8 cellular contexts compared by ENCODE assay signal in genomic region chr9:2157277-2158105, GRCh38.
DNase-seq lines count a peak whose midpoint lies in the region; ATAC-seq, FAIRE-seq and TF ChIP-seq lines count a peak whose summit lies in the region.

No MANE protein-coding gene starts in this region.

- no peak for TF ChIP-seq CTCF in neural crest cell (conservative IDR thresholded peaks at IDR 0.05)

- H3K27ac ChIP-seq in temporal lobe (ENCODE audit: low read depth, low read length) = peak overlapping the region; percentile 31

- FAIRE-seq in GM12892 (lab: Jason Lieb, UNC) = peak; percentile 97

- H3K4me3 Mint-ChIP-seq in neural crest cell = peak overlapping the region; percentile 88

- H3K27ac Mint-ChIP-seq in neural crest cell (ENCODE audit: unreplicated experiment) = peak overlapping the region; percentile 95

- H3K9me3 Mint-ChIP-seq in neural crest cell = no peaks in the 10 kb centered on the region

- peak; percentile 37 for ATAC-seq in HG02678 (IDR thresholded peaks at IDR 0.05; ENCODE audit: unreplicated experiment)

- no peaks in the 10 kb centered on the region for H3K36me3 Mint-ChIP-seq in neural crest cell (ENCODE audit: low read depth)

- peak; percentile 13 for DNase-seq in GM12892 (ENCODE audit: insufficient read length)
- DNase-seq in NCI-H2227 (lab: John Stamatoyannopoulos, UW; ENCODE audit: unreplicated experiment) = peak; percentile 32
- peak; percentile 73 for DNase-seq in activated CD8-positive, alpha-beta memory T cell treated with anti-CD3 and anti-CD28 coated beads, Interleukin-2, amount 50 U/mL, for 48 hours
- DNase-seq in fibroblast of gingiva (ENCODE audit: low read depth) = peak; percentile 44
- no peak for DNase-seq in neural crest cell (ENCODE audit: low read depth, low spot score)
- no peak for DNase-seq in SW 1271 (lab: John Stamatoyannopoulos, UW)

- H3K4me1 Mint-ChIP-seq in neural crest cell = peaks cover 68% of the 10 kb centered on the region

- H3K27me3 Mint-ChIP-seq in neural crest cell (ENCODE audit: low read depth) = no peaks in the 10 kb centered on the region

- peak; percentile 58 for TF ChIP-seq POLR2A in GM12892 (IDR thresholded peaks at IDR 0.05; ENCODE audit: low read depth, low read length)

Comparison
In these comparisons a context has a peak if more than half of its experiments do, and no peak if none do; other contexts are left out.
1. DNase-seq: peak in GM12892 (single experiment), NCI-H2227 (single experiment), activated CD8-positive, alpha-beta memory T cell treated with anti-CD3 and anti-CD28 coated beads, Interleukin-2, amount 50 U/mL, for 48 hours (single experiment) and fibroblast of gingiva (single experiment); none in neural crest cell (single experiment) and SW 1271 (0 of 2).